ENCODE assay signal across 1 cellular context in genomic region chr5:143024227-143024920, GRCh38.
TF ChIP-seq lines count a peak whose summit lies in the region.

No MANE protein-coding gene starts in this region.

TF ChIP-seq in GM12878, 131 proteins besides CTCF, POLR2A, EP300 and RAD21 (continued from another document):
- TF ChIP-seq ZNF687 (IDR thresholded peaks at IDR 0.05) = no peak
- TF ChIP-seq SRF (IDR thresholded peaks at IDR 0.05; ENCODE audit: low read depth in 2 of 2, low read length in 2 of 2) = no peak
- no peak for TF ChIP-seq TAF1 (IDR thresholded peaks at IDR 0.05; ENCODE audit: borderline replicate concordance, low read depth, low read length)
- no peak for TF ChIP-seq PRDM15 (CRISPR knock-in tag; IDR thresholded peaks at IDR 0.05)
- TF ChIP-seq ZSCAN29 (IDR thresholded peaks at IDR 0.05) = no peak
